10 cellular contexts compared by ENCODE assay signal in the genomic region with DNA sequence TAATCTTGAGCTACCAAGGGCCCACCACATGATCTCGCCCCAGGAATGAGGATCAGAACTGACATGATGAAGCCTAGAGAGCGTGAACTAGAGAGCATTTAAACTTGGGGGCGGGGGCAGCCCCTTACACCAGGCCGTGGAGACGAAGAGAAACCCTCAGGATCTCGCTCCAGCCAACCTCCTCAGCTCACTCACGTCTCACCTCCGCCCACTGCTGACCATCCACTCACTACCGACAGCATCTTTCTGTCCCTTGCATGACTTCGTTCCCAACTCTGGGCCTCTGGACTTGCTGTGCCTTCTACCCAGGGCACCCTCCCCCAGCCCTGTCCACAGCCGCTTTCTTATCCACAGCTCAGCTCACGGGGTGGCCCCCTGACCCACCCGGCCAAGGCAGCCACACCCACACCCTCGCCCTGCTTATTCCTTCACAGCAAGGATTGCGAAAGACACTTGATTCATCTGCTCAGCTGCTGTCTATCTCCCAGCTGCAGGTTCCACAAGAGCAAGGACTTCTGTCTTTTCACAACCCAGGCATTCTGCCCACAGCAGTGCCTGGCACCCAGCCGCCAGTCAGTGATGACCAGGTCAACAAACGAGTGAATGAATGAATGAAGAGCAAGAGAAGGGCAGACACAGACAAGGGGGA. TPM values are rescaled to one million over a fixed set of nuclear protein-coding genes. Genes with fewer than 3 reads are reported as not detected.
A peak's percentile ranks its signal among the peaks of the same experiment; 100 is the strongest.
DNase-seq lines count a peak whose midpoint lies in the region; ATAC-seq and TF ChIP-seq lines count a peak whose summit lies in the region.
"Had no signal": no experiment of that assay in that cellular context is flagged by ENCODE, and none has a peak within 500 bp of the region (broad histone marks: within the 10 kb centered on the region; RNA-seq: fewer than 3 reads in every experiment).

No MANE protein-coding gene starts in this region.

- H3K9me3 Mint-ChIP-seq in neural crest cell, result no peaks in the 10 kb centered on the region

- H3K27ac Mint-ChIP-seq in neural crest cell (ENCODE audit: unreplicated experiment), result no peak overlapping the region

- no peaks in the 10 kb centered on the region for H3K36me3 Mint-ChIP-seq in neural crest cell (ENCODE audit: low read depth)

- ATAC-seq in esophagus mucosa (peak; percentile 55), HG03439 (IDR thresholded peaks at IDR 0.05; ENCODE audit: unreplicated experiment) (no peak)
- ATAC-seq: body of pancreas had no signal

- H3K4me1 Mint-ChIP-seq in neural crest cell, result peaks cover 40% of the 10 kb centered on the region

- no peaks in the 10 kb centered on the region for H3K27me3 Mint-ChIP-seq in neural crest cell (ENCODE audit: low read depth)

- H3K4me3 Mint-ChIP-seq in neural crest cell, result peak overlapping the region; percentile 5

- DNase-seq in C1 segment of cervical spinal cord (lab: John Stamatoyannopoulos, UW) (peak in 10 of 14 donors; percentile 9 to 80 (median 40)), MV-4-11 (lab: John Stamatoyannopoulos, UW) (peak; percentile 86), neural crest cell (ENCODE audit: low read depth, low spot score) (no peak), dermis blood vessel endothelial cell (no peak)
- no peak for DNase-seq in stimulated activated naive CD4-positive, alpha-beta T cell (lab: John Stamatoyannopoulos, UW)
- DNase-seq in stimulated activated CD4-positive, alpha-beta T cell treated with anti-CD3 and anti-CD28 coated beads, Interleukin-15, amount 100 ng/mL, for 24 hours, result no peak
- DNase-seq: NCI-H1048 had no signal

- no peak for TF ChIP-seq CTCF in neural crest cell (conservative IDR thresholded peaks at IDR 0.05)

RNA-seq across cellular contexts. Expression of gene STX2, which starts 6.4 kb away (rescaled TPM):
- 1.8 TPM for total RNA-seq in esophagus mucosa
- total RNA-seq in neural crest cell, result 31.0 and 32.7 TPM in 2 replicates
- 31.1 and 34.7 TPM in 2 replicates for total RNA-seq in dermis blood vessel endothelial cell

RNA-seq across cellular contexts. Expression of gene RAN, which starts 39.2 kb away (rescaled TPM):
- total RNA-seq in esophagus mucosa (693 TPM), neural crest cell (1,593 and 1,610 TPM in 2 replicates), dermis blood vessel endothelial cell (653 and 1,243 TPM in 2 replicates)

Comparison
In these comparisons a context has a peak if more than half of its experiments do, and no peak if none do; other contexts are left out.
1. DNase-seq: peak in C1 segment of cervical spinal cord (10 of 14) and MV-4-11 (single experiment); none in neural crest cell (single experiment), dermis blood vessel endothelial cell (single experiment), stimulated activated naive CD4-positive, alpha-beta T cell (0 of 6) and stimulated activated CD4-positive, alpha-beta T cell treated with anti-CD3 and anti-CD28 coated beads, Interleukin-15, amount 100 ng/mL, for 24 hours (single experiment).
2. RNA of gene STX2, which starts 6.4 kb away (total RNA-seq): 31.0 to 32.7 TPM in neural crest cell and 31.1 to 34.7 TPM in dermis blood vessel endothelial cell; 1.8 TPM in esophagus mucosa (single experiment); every median in the first group is over 10 times any median in the second.